9 cellular contexts compared by ENCODE assay signal in genomic region chr3:106609666-106610301, GRCh38.
A peak's percentile ranks its signal among the peaks of the same experiment; 100 is the strongest.
DNase-seq lines count a peak whose midpoint lies in the region; ATAC-seq and TF ChIP-seq lines count a peak whose summit lies in the region.
"Had no signal": no experiment of that assay in that cellular context is flagged by ENCODE, and none has a peak within 500 bp of the region (broad histone marks: within the 10 kb centered on the region; RNA-seq: fewer than 3 reads in every experiment).

No MANE protein-coding gene starts in this region.

- DNase-seq in Caki2 (ENCODE audit: low read depth), result peak; percentile 66
- peak; percentile 80 for DNase-seq in Jurkat, Clone E6-1 (ENCODE audit: low read depth, low spot score)
- DNase-seq in PC-3, result peak; percentile 89
- DNase-seq in activated T-cell treated with anti-CD3 and anti-CD28 coated beads, Interleukin-2, amount 50 U/mL, for 1 hour, result peak; percentile 25
- peak; percentile 92 for DNase-seq in fibroblast of mammary gland (ENCODE audit: low read depth)
- DNase-seq in neural progenitor cell (ENCODE audit: low spot score), result peak; percentile 84

- no peaks in the 10 kb centered on the region for H3K9me2 ChIP-seq in PC-3 (replicated peaks; ENCODE audit: low read length)

- BruUV-seq in PC-3 (replicated peaks; lab: Mats Ljungman, UMichigan), result no TSS peak

- H3F3A ChIP-seq in PC-3 (ENCODE audit: low read length, unreplicated experiment) (no peaks in the 10 kb centered on the region), neural progenitor cell (ENCODE audit: low read depth) (no peaks in the 10 kb centered on the region)

- H3K9me3 ChIP-seq in PC-3 (ENCODE audit: low read length) (no peaks in the 10 kb centered on the region), neural progenitor cell (ENCODE audit: low read depth) (peaks cover 3% of the 10 kb centered on the region), subcutaneous abdominal adipose tissue (ENCODE audit: control insufficient read depth in 5 of 5, low read length in 5 of 5) (peaks cover 0 to 5% (median under 1%) of the 10 kb centered on the region in 5 donors)

- H4K20me1 ChIP-seq in PC-3 (ENCODE audit: low read length) (no peaks in the 10 kb centered on the region), neural progenitor cell (ENCODE audit: low read depth) (no peaks in the 10 kb centered on the region)

- ATAC-seq in GM21447 (IDR thresholded peaks at IDR 0.05; ENCODE audit: unreplicated experiment) (peak; percentile 86), PC-3 (peak; percentile 80)

- H3K27me3 ChIP-seq in PC-3 (ENCODE audit: low read length) (no peaks in the 10 kb centered on the region), neural progenitor cell (no peaks in the 10 kb centered on the region), subcutaneous abdominal adipose tissue (ENCODE audit: control insufficient read depth in 5 of 5, insufficient read depth in 4 of 5, low read length in 5 of 5) (no peaks in the 10 kb centered on the region)

- H3K79me2 ChIP-seq in PC-3 (ENCODE audit: low read length) (no peaks in the 10 kb centered on the region), neural progenitor cell (ENCODE audit: low read depth) (no peaks in the 10 kb centered on the region)

- POLR2A ChIA-PET in PC-3 (lab: Charles Lee; ENCODE audit: unreplicated experiment), result no interaction called here

- H3K27ac ChIP-seq in PC-3 (ENCODE audit: low read length) (no peak overlapping the region), neural progenitor cell (no peak overlapping the region), subcutaneous abdominal adipose tissue (ENCODE audit: low read depth, low read length) (peak overlapping the region; percentile 70)

- in situ Hi-C loops in Caki2 (cut with HindIII; ENCODE audit: low pct_unique_long_range_greater_than_20kb, low sequenced_read_pairs), result no loop called here

- no peak overlapping the region for H3K4me3 ChIP-seq in Jurkat, Clone E6-1 (ENCODE audit: low read length)
- H3K4me3 ChIP-seq in PC-3 (ENCODE audit: low read length) (no peak overlapping the region), fibroblast of mammary gland (ENCODE audit: control insufficient read depth, low read depth, low read length) (no peak overlapping the region), neural progenitor cell (no peak overlapping the region), subcutaneous abdominal adipose tissue (ENCODE audit: low read depth in 1 of 5, low read length in 5 of 5) (peak overlapping the region; percentile 34 to 60 (median 36))

- CTCF ChIA-PET in PC-3 (lab: Charles Lee), result interaction anchor here (0.6 to 1.0 kb wide), 6 partner anchors 152 to 750 kb away, joined by 3 to 6 read pairs (median 4); no protein-coding TSS in a partner anchor

- H2AFZ ChIP-seq in PC-3 (ENCODE audit: low read length) (no peak overlapping the region), neural progenitor cell (replicated peaks) (no peak overlapping the region)

- peaks cover 31% of the 10 kb centered on the region for H3K4me1 ChIP-seq in PC-3 (ENCODE audit: insufficient read depth, low read length)
- H3K4me1 ChIP-seq in neural progenitor cell, result peaks cover 12% of the 10 kb centered on the region
- H3K4me1 ChIP-seq in subcutaneous abdominal adipose tissue (ENCODE audit: control insufficient read depth in 5 of 5, insufficient read depth in 5 of 5, low read length in 5 of 5), result peaks cover 0 to 15% (median 0%) of the 10 kb centered on the region in 5 donors

- no peak overlapping the region for H3K4me2 ChIP-seq in PC-3 (ENCODE audit: low read length)
- H3K4me2 ChIP-seq in neural progenitor cell, result no peak overlapping the region

- peaks cover 9% of the 10 kb centered on the region for H3K4me1 Mint-ChIP-seq in neural progenitor cell

- H3K27me3 Mint-ChIP-seq in neural progenitor cell (ENCODE audit: insufficient read depth, low read depth), result no peaks in the 10 kb centered on the region

- H3K4me3 Mint-ChIP-seq in neural progenitor cell, result no peak overlapping the region
- H3K4me3 Mint-ChIP-seq: activated naive CD4-positive, alpha-beta T cell treated with anti-CD3 and anti-CD28 coated beads, Interleukin-2, amount 50 U/mL, for 24 hours had no signal

- intact Hi-C loops in PC-3 (cut with micrococcal nuclease), result loop anchor here (1.0 to 10.0 kb wide), 13 partner anchors 119 to 923 kb away; partner anchors contain the start of gene CBLB

- peaks cover 5% of the 10 kb centered on the region for H3K9me3 Mint-ChIP-seq in neural progenitor cell

- H3K36me3 Mint-ChIP-seq in neural progenitor cell, result no peaks in the 10 kb centered on the region

- H3K9ac ChIP-seq in PC-3 (ENCODE audit: low read length), result no peak overlapping the region
- no peak overlapping the region for H3K9ac ChIP-seq in neural progenitor cell
- peak overlapping the region in 2 of 5 donors; percentile 66 to 71 for H3K9ac ChIP-seq in subcutaneous abdominal adipose tissue (ENCODE audit: low read length in 5 of 5)

- no peaks in the 10 kb centered on the region for H3K36me3 ChIP-seq in PC-3 (ENCODE audit: low read depth, low read length)
- no peaks in the 10 kb centered on the region for H3K36me3 ChIP-seq in neural progenitor cell
- H3K36me3 ChIP-seq in subcutaneous abdominal adipose tissue (ENCODE audit: control insufficient read depth in 5 of 5, insufficient read depth in 5 of 5, low read length in 5 of 5), result no peaks in the 10 kb centered on the region

- TF ChIP-seq CTCF in PC-3 (conservative IDR thresholded peaks at IDR 0.05; ENCODE audit: low read depth, low read length) (peak; percentile 96), fibroblast of mammary gland (conservative IDR thresholded peaks at IDR 0.05; ENCODE audit: control insufficient read depth, insufficient read depth, low read depth, low read length) (peak; percentile 96), neural progenitor cell (IDR thresholded peaks at IDR 0.05) (peak; percentile 97)

- H3K27ac Mint-ChIP-seq in neural progenitor cell, result peak overlapping the region; percentile 92
- H3K27ac Mint-ChIP-seq: activated naive CD4-positive, alpha-beta T cell treated with anti-CD3 and anti-CD28 coated beads, Interleukin-2, amount 50 U/mL, for 24 hours had no signal

Comparison
In these comparisons a context has a peak if more than half of its experiments do, and no peak if none do; other contexts are left out.
1. DNase-seq: peak in every context shown above with its lines; median percentile 92 in fibroblast of mammary gland; 89 in PC-3; 84 in neural progenitor cell; 80 in Jurkat, Clone E6-1; 66 in Caki2; 25 in activated T-cell treated with anti-CD3 and anti-CD28 coated beads, Interleukin-2, amount 50 U/mL, for 1 hour.
2. H3K4me3 ChIP-seq: peak in subcutaneous abdominal adipose tissue (5 of 5); none in Jurkat, Clone E6-1 (single experiment), PC-3 (single experiment), fibroblast of mammary gland (single experiment) and neural progenitor cell (single experiment).
3. Peak in every context shown above with its lines, with median percentiles within 50 percentile points of each other: CTCF ChIP-seq.